Comparison of ENCODE assay signal across 7 cellular contexts in the genomic region with DNA sequence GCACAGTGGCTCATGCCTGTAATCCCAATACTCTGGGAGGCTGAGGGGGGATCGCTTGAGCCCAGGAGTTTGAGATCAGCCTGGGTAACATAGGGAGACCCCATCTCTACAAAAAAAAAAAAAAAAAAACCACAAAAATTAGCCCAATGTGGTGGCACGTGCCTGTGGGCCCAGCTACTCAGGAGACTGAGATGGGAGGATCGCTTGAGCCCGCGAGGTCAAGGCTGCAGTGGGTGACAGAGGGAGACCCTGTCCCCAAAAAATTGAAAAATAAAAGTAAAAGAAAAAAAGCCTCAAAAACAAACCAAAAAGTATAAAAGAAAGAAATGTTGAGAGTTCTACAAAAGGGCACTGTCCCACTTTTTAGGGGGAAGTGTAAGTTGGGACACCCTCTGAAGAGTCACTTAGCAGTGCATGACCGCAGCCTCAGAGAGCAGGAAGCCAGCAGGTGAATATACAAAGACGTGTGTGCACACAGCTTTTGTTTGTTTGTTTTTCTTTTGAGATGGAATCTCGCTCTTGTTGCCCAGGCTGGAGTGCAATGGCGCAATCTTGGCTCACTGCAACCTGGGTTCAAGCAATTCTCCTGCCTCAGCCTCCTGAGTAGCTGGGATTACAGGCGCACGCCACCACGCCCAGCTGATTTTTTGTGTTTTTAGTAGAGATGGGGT. TPM values are rescaled to one million over a fixed set of nuclear protein-coding genes. Genes with fewer than 3 reads are reported as not detected.
DNase-seq lines count a peak whose midpoint lies in the region; ATAC-seq and TF ChIP-seq lines count a peak whose summit lies in the region.
"Not testable (repeated sequence)": the region's sequence is repeated elsewhere in the genome, so short reads cannot be mapped to it uniquely, and the experiment has no call there.

No MANE protein-coding gene starts in this region.

- not testable (repeated sequence) for H3K36me3 Mint-ChIP-seq in activated CD8-positive, alpha-beta memory T cell treated with anti-CD3 and anti-CD28 coated beads, Interleukin-2, amount 10 ng/mL, durations not matched to agents 7 days and 5 days; naive B cell

- H3K9me3 ChIP-seq in PC-9 (ENCODE audit: insufficient read depth, low read depth), result not testable (repeated sequence)

- BruUV-seq in PC-9 (replicated peaks; lab: Mats Ljungman, UMichigan), result not testable (repeated sequence)

- intact Hi-C loops in PC-9 (cut with micrococcal nuclease; ENCODE audit: unreplicated experiment), result not testable (repeated sequence)

- H2AFZ ChIP-seq in PC-9, result not testable (repeated sequence)

- ATAC-seq in activated CD8-positive, alpha-beta memory T cell treated with anti-CD3 and anti-CD28 coated beads, Interleukin-2, amount 10 ng/mL, durations not matched to agents 7 days and 5 days, result not testable (repeated sequence)
- ATAC-seq in naive B cell (ENCODE audit: low read depth in 2 of 2), result peak; percentile 81 to 86

- CTCF ChIA-PET in PC-9 (lab: Charles Lee), result interaction anchor here (0.6 kb wide), 1 partner anchor 13 kb away, joined by 3 read pairs; no protein-coding TSS in a partner anchor
- CTCF ChIA-PET in activated CD8-positive, alpha-beta memory T cell treated with anti-CD3 and anti-CD28 coated beads, Interleukin-2, amount 10 ng/mL, durations not matched to agents 7 days and 5 days (lab: Charles Lee), result interaction anchor here (0.5 to 2.5 kb wide), 2 partner anchors 13 to 1328 kb away, joined by 3 to 6 read pairs; no protein-coding TSS in a partner anchor

- not testable (repeated sequence) for H3K27me3 ChIP-seq in PC-9 (ENCODE audit: insufficient read depth, low read depth)

- peaks cover 35% of the 10 kb centered on the region for H3K4me1 Mint-ChIP-seq in activated CD8-positive, alpha-beta memory T cell treated with anti-CD3 and anti-CD28 coated beads, Interleukin-2, amount 10 ng/mL, durations not matched to agents 7 days and 5 days
- H3K4me1 Mint-ChIP-seq in naive B cell, result peaks cover 35 to 80% (median 45%) of the 10 kb centered on the region in 3 donors

- H3F3A ChIP-seq in PC-9 (ENCODE audit: insufficient read depth, low read depth), result peaks cover 37% of the 10 kb centered on the region; the same call in 1 of the 2 replicates

- peaks cover 31% of the 10 kb centered on the region for H3K79me2 ChIP-seq in PC-9 (ENCODE audit: low read depth)

- DNase-seq in COLO668 (lab: John Stamatoyannopoulos, UW; ENCODE audit: unreplicated experiment) (peak; percentile 46), HuH-7 (ENCODE audit: low spot score) (peak; percentile 58), NCI-H2107 treated with DMSO at 0.1 percent for 48 hours (lab: John Stamatoyannopoulos, UW; ENCODE audit: unreplicated experiment) (peak; percentile 43), PC-9 (peak in 1 of 2 experiments; percentile 85), epithelial cell of esophagus (ENCODE audit: low read depth) (peak; percentile 27), naive B cell (peak; percentile 48)
- not testable (repeated sequence) for DNase-seq in activated CD8-positive, alpha-beta memory T cell treated with anti-CD3 and anti-CD28 coated beads, Interleukin-2, amount 10 ng/mL, durations not matched to agents 7 days and 5 days

- H3K9me3 Mint-ChIP-seq in activated CD8-positive, alpha-beta memory T cell treated with anti-CD3 and anti-CD28 coated beads, Interleukin-2, amount 10 ng/mL, durations not matched to agents 7 days and 5 days (ENCODE audit: low read depth); naive B cell: not testable (repeated sequence)

- H3K27ac Mint-ChIP-seq in activated CD8-positive, alpha-beta memory T cell treated with anti-CD3 and anti-CD28 coated beads, Interleukin-2, amount 10 ng/mL, durations not matched to agents 7 days and 5 days, result peak overlapping the region; percentile 65
- peak overlapping the region; percentile 81 to 98 (median 92) for H3K27ac Mint-ChIP-seq in naive B cell

- H3K27me3 Mint-ChIP-seq in activated CD8-positive, alpha-beta memory T cell treated with anti-CD3 and anti-CD28 coated beads, Interleukin-2, amount 10 ng/mL, durations not matched to agents 7 days and 5 days; naive B cell: not testable (repeated sequence)

- not testable (repeated sequence) for H3K36me3 ChIP-seq in PC-9 (ENCODE audit: low read depth)

- H3K4me2 ChIP-seq in PC-9, result peak overlapping the region; percentile 37

- not testable (repeated sequence) for H4K20me1 ChIP-seq in PC-9 (ENCODE audit: insufficient read depth)

- POLR2A ChIA-PET in PC-9 (lab: Charles Lee; ENCODE audit: unreplicated experiment), result interaction anchor here (0.5 kb wide), 1 partner anchor 28 kb away, joined by 3 read pairs; no protein-coding TSS in a partner anchor

- TF ChIP-seq CTCF in PC-9 (conservative IDR thresholded peaks at IDR 0.05); epithelial cell of esophagus (IDR thresholded peaks at IDR 0.05; ENCODE audit: insufficient read depth, low read depth, low read length, missing control alignments): not testable (repeated sequence)

- H3K9me2 ChIP-seq in PC-9 (ENCODE audit: insufficient read depth), result not testable (repeated sequence)

- H3K4me1 ChIP-seq in PC-9 (replicated peaks; ENCODE audit: insufficient read depth), result peaks cover 42% of the 10 kb centered on the region

- not testable (repeated sequence) for H3K4me3 ChIP-seq in PC-9; epithelial cell of esophagus (ENCODE audit: low read length)

- not testable (repeated sequence) for H3K4me3 Mint-ChIP-seq in activated CD8-positive, alpha-beta memory T cell treated with anti-CD3 and anti-CD28 coated beads, Interleukin-2, amount 10 ng/mL, durations not matched to agents 7 days and 5 days
- peak overlapping the region; percentile 22 to 82 (median 71) for H3K4me3 Mint-ChIP-seq in naive B cell

- H3K27ac ChIP-seq in PC-9, result peak overlapping the region; percentile 40

RNA-seq across cellular contexts. Expression of gene MAPK8IP3, which starts 13.7 kb away (rescaled TPM):
- total RNA-seq in PC-9 (2021), result 119 and 125 TPM in 2 replicates
- total RNA-seq in activated CD8-positive, alpha-beta memory T cell treated with anti-CD3 and anti-CD28 coated beads, Interleukin-2, amount 10 ng/mL, durations not matched to agents 7 days and 5 days, result 100 to 1,000 TPM in 1 of 2 experiments, 10 to 100 TPM in 1; 78.9 to 101 TPM
- polyA plus RNA-seq in naive B cell (ENCODE audit: low read depth in 6 of 6), result 10 to 100 TPM in 1 of 6 donors, 1 to 10 TPM in 5; 1.2 to 10.1 (median 2.2) TPM

RNA-seq across cellular contexts. Expression of gene JPT2, which starts 41.6 kb away (rescaled TPM):
- 199 and 244 TPM in 2 replicates for total RNA-seq in PC-9 (2021)
- 10 to 100 TPM; 55.0 to 62.4 TPM for total RNA-seq in activated CD8-positive, alpha-beta memory T cell treated with anti-CD3 and anti-CD28 coated beads, Interleukin-2, amount 10 ng/mL, durations not matched to agents 7 days and 5 days
- 10 to 100 TPM in 5 of 6 donors, 1 to 10 TPM in 1; 6.8 to 14.4 (median 11.5) TPM for polyA plus RNA-seq in naive B cell (ENCODE audit: low read depth in 6 of 6)

RNA-seq across cellular contexts. Expression of gene NME3, which starts 51.6 kb away (rescaled TPM):
- 49.0 and 87.8 TPM in 2 replicates for total RNA-seq in PC-9 (2021)
- total RNA-seq in activated CD8-positive, alpha-beta memory T cell treated with anti-CD3 and anti-CD28 coated beads, Interleukin-2, amount 10 ng/mL, durations not matched to agents 7 days and 5 days, result 10 to 100 TPM; 46.0 to 50.4 TPM
- 10 to 100 TPM; 32.0 to 61.1 (median 49.1) TPM for polyA plus RNA-seq in naive B cell (ENCODE audit: low read depth in 6 of 6)

RNA-seq across cellular contexts. Expression of gene EME2, which starts 52.9 kb away (rescaled TPM):
- 24.2 and 32.4 TPM in 2 replicates for total RNA-seq in PC-9 (2021)
- total RNA-seq in activated CD8-positive, alpha-beta memory T cell treated with anti-CD3 and anti-CD28 coated beads, Interleukin-2, amount 10 ng/mL, durations not matched to agents 7 days and 5 days, result 10 to 100 TPM; 22.3 to 34.6 TPM
- 1 to 10 TPM in 1 of 6 donors, under 1 TPM in 5; 0.43 to 2.8 (median 0.93) TPM for polyA plus RNA-seq in naive B cell (ENCODE audit: low read depth in 6 of 6)

RNA-seq across cellular contexts. Expression of gene MRPS34, which starts 53.2 kb away (rescaled TPM):
- total RNA-seq in PC-9 (2021), result 201 and 247 TPM in 2 replicates
- total RNA-seq in activated CD8-positive, alpha-beta memory T cell treated with anti-CD3 and anti-CD28 coated beads, Interleukin-2, amount 10 ng/mL, durations not matched to agents 7 days and 5 days, result 100 to 1,000 TPM; 134 to 154 TPM
- polyA plus RNA-seq in naive B cell (ENCODE audit: low read depth in 6 of 6), result 100 to 1,000 TPM in 4 of 6 donors, 10 to 100 TPM in 2; 76.4 to 120 (median 108) TPM
